In the genomic region with DNA sequence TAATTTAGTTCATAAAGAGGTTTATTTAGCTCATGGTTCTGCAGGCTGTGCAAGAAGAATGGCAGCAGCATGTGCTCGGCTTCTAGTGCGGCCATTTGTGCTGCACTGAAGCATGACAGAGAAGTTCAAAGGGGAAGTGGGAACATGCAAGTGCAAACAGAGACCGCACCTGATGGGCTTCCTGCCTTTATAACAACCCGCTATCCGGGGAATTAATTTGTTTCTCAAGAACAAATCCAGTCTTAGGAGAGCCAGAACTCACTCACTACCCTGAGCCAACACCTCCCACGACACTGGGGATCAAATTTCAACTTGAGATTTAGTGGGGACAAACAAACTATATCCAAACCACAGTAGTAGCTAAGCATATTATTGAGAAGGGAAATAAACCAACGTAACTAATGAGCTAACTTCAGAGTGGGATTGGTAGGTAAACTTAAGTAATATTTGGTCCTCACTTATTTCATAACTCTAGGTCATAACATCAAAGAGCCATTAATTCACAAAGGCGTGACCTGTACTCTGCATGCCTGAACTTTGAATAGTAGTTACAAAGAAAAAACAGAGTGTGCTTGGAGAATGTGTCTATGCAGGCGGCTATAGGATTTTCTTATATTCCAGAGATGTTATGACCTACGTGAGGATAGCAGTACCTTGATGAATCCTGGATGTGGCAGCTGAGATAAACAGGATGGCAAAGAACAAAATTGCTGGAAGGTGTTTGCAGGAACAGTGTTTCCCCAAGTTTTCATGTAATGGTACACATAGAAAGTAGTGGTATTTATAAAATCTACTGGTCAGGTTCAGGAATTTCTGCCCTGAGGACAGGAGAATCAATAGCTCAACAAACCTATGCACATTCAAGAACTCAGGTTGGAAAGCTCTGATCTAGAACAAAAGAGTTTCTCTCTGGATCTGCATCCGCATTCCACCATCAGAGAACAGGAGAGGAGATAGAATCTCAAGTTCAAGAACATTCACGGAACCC, we compare ENCODE assay signal across 1 cellular context.
TF ChIP-seq lines count a peak whose summit lies in the region.

No MANE protein-coding gene starts in this region.

TF ChIP-seq in GM23338, 12 proteins besides CTCF, POLR2A, EP300 and RAD21 (continued from another document):
- TF ChIP-seq, protein P1, sequence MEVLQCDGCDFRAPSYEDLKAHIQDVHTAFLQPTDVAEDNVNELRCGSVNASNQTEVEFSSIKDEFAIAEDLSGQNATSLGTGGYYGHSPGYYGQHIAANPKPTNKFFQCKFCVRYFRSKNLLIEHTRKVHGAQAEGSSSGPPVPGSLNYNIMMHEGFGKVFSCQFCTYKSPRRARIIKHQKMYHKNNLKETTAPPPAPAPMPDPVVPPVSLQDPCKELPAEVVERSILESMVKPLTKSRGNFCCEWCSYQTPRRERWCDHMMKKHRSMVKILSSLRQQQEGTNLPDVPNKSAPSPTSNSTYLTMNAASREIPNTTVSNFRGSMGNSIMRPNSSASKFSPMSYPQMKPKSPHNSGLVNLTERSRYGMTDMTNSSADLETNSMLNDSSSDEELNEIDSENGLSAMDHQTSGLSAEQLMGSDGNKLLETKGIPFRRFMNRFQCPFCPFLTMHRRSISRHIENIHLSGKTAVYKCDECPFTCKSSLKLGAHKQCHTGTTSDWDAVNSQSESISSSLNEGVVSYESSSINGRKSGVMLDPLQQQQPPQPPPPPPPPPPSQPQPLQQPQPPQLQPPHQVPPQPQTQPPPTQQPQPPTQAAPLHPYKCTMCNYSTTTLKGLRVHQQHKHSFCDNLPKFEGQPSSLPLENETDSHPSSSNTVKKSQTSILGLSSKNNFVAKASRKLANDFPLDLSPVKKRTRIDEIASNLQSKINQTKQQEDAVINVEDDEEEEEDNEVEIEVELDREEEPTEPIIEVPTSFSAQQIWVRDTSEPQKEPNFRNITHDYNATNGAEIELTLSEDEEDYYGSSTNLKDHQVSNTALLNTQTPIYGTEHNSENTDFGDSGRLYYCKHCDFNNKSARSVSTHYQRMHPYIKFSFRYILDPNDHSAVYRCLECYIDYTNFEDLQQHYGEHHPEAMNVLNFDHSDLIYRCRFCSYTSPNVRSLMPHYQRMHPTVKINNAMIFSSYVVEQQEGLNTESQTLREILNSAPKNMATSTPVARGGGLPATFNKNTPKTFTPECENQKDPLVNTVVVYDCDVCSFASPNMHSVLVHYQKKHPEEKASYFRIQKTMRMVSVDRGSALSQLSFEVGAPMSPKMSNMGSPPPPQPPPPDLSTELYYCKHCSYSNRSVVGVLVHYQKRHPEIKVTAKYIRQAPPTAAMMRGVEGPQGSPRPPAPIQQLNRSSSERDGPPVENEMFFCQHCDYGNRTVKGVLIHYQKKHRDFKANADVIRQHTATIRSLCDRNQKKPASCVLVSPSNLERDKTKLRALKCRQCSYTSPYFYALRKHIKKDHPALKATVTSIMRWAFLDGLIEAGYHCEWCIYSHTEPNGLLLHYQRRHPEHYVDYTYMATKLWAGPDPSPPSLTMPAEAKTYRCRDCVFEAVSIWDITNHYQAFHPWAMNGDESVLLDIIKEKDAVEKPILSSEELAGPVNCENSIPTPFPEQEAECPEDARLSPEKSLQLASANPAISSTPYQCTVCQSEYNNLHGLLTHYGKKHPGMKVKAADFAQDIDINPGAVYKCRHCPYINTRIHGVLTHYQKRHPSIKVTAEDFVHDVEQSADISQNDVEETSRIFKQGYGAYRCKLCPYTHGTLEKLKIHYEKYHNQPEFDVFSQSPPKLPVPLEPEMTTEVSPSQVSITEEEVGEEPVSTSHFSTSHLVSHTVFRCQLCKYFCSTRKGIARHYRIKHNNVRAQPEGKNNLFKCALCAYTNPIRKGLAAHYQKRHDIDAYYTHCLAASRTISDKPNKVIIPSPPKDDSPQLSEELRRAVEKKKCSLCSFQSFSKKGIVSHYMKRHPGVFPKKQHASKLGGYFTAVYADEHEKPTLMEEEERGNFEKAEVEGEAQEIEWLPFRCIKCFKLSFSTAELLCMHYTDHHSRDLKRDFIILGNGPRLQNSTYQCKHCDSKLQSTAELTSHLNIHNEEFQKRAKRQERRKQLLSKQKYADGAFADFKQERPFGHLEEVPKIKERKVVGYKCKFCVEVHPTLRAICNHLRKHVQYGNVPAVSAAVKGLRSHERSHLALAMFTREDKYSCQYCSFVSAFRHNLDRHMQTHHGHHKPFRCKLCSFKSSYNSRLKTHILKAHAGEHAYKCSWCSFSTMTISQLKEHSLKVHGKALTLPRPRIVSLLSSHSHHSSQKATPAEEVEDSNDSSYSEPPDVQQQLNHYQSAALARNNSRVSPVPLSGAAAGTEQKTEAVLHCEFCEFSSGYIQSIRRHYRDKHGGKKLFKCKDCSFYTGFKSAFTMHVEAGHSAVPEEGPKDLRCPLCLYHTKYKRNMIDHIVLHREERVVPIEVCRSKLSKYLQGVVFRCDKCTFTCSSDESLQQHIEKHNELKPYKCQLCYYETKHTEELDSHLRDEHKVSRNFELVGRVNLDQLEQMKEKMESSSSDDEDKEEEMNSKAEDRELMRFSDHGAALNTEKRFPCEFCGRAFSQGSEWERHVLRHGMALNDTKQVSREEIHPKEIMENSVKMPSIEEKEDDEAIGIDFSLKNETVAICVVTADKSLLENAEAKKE (CRISPR knock-in tag; IDR thresholded peaks at IDR 0.05): no peak
- no peak for TF ChIP-seq ZNF114 (CRISPR knock-in tag; IDR thresholded peaks at IDR 0.05)
